In the genomic region with DNA sequence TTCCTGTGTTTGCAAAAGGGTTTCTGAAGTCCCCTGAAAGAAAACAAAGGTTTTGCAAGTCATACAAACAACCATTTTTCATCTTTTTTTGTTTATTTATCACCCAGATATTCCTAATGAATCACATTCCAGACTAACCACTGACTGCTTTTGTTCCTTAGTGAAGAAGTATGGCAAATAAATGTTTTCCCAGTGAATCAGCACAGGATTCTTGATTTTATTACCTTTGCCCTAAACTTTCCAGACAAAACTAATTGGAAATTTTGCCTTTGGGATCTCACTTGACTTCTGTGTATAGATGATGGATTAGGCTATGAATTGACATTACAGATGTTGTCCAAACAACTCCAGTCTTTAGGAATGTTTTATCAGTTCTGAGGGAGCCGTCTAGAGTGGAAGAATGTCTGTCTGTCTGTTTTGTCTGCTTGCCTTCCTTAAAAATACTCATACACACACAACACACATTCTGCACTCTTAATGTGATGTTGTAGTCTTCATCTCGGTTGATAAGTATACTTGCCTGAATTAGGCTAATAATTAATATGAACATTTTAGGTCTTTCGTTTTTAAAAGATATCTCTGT, we compare ENCODE assay signal across 10 cellular contexts. TPM values are rescaled to one million over a fixed set of nuclear protein-coding genes. Genes with fewer than 3 reads are reported as not detected.
A peak's percentile ranks its signal among the peaks of the same experiment; 100 is the strongest.
DNase-seq lines count a peak whose midpoint lies in the region; ATAC-seq, FAIRE-seq and TF ChIP-seq lines count a peak whose summit lies in the region.
"Had no signal": no experiment of that assay in that cellular context is flagged by ENCODE, and none has a peak within 500 bp of the region (broad histone marks: within the 10 kb centered on the region; RNA-seq: fewer than 3 reads in every experiment).

No MANE protein-coding gene starts in this region.

- H3K4me2 ChIP-seq in HepG2 (ENCODE audit: low read depth, low read length) (0 out of 2 replicates have a peak overlapping the region, but pooled peaks have one; percentile 10), keratinocyte (ENCODE audit: control insufficient read depth, extremely low read depth, insufficient read depth, low read depth, low read length) (peak overlapping the region; percentile 57)

- no peaks in the 10 kb centered on the region for H3K9me3 ChIP-seq in HepG2 (ENCODE audit: low read length)
- H3K9me3 ChIP-seq in right lobe of liver: no peaks in the 10 kb centered on the region
- H3K9me3 ChIP-seq in adrenal gland (replicated peaks in 1 of 3): no peaks in the 10 kb centered on the region
- no peaks in the 10 kb centered on the region for H3K9me3 ChIP-seq in keratinocyte (ENCODE audit: control insufficient read depth, low read depth, low read length)

- H3K36me3 ChIP-seq in HepG2 (replicated peaks in 1 of 2; ENCODE audit: control insufficient read depth in 1 of 2, insufficient read depth in 2 of 2, low read length in 2 of 2): peaks cover 0 to 13% of the 10 kb centered on the region in 2 experiments; a peak in 2 of 5 replicates
- no peaks in the 10 kb centered on the region for H3K36me3 ChIP-seq in right lobe of liver
- no peaks in the 10 kb centered on the region for H3K36me3 ChIP-seq in adrenal gland (replicated peaks in 1 of 2)
- H3K36me3 ChIP-seq in keratinocyte (ENCODE audit: control insufficient read depth in 2 of 2, extremely low read depth in 1 of 2, insufficient read depth in 2 of 2, low read length in 2 of 2): peaks cover 2 to 4% of the 10 kb centered on the region in 2 experiments

- TF ChIP-seq EP300 in HepG2 (IDR thresholded peaks at IDR 0.05; ENCODE audit: low read depth in 2 of 2, low read length in 2 of 2) (peak in 1 of 2 experiments; percentile 89; a peak in 2 of 4 replicates), HepG2 (CRISPR knock-in tag; IDR thresholded peaks at IDR 0.05; ENCODE audit: borderline replicate concordance) (peak; percentile 45; the same call in 1 of the 2 replicates)

- H3K9me1 ChIP-seq in keratinocyte (ENCODE audit: control insufficient read depth, extremely low read depth, insufficient read depth, low read length): no peaks in the 10 kb centered on the region

- peak; percentile 65 for ATAC-seq in HepG2
- no peak for ATAC-seq in right lobe of liver
- no peak for ATAC-seq in GM18873 (IDR thresholded peaks at IDR 0.05; ENCODE audit: low FRiP score, unreplicated experiment)

- in situ Hi-C loops in HepG2 (cut with HindIII; ENCODE audit: extremely low pct_ligation_motif_present, low pct_unique_long_range_greater_than_20kb): loop anchor here (5.0 kb wide), 3 partner anchors 36 to 81 kb away; a partner anchor contains a TSS

- no peak for TF ChIP-seq RAD21 in HepG2 (CRISPR knock-in tag; IDR thresholded peaks at IDR 0.05)

- FAIRE-seq in HepG2 (lab: Jason Lieb, UNC) (no peak), keratinocyte (lab: Jason Lieb, UNC) (peak; percentile 70), urothelium cell line (lab: Jason Lieb, UNC) (peak; percentile 79)

- H2AFZ ChIP-seq in HepG2 (ENCODE audit: low read length) (no peak overlapping the region), keratinocyte (ENCODE audit: control insufficient read depth, low read length) (no peak overlapping the region)

- TSS peak; percentile 26 for BruUV-seq in HepG2 (replicated peaks; lab: Mats Ljungman, UMichigan)

- H3K27me3 ChIP-seq in HepG2 (ENCODE audit: control insufficient read depth in 1 of 2, insufficient read depth in 2 of 2, low read length in 2 of 2) (no peaks in the 10 kb centered on the region), right lobe of liver (no peaks in the 10 kb centered on the region), adrenal gland (no peaks in the 10 kb centered on the region), keratinocyte (ENCODE audit: control insufficient read depth, extremely low read depth, insufficient read depth, low read length) (no peaks in the 10 kb centered on the region)

- H3K27ac ChIP-seq in HepG2 (ENCODE audit: extremely low read length, insufficient read depth, low read length) (peak overlapping the region; percentile 82), right lobe of liver (peak overlapping the region in 1 of 3 donors; percentile 6), adrenal gland (peak overlapping the region; percentile 2 to 86 (median 63)), keratinocyte (ENCODE audit: control insufficient read depth, insufficient read depth, low read length) (peak overlapping the region; percentile 78)

- H3K79me2 ChIP-seq in HepG2 (ENCODE audit: insufficient read depth, low read length): peaks cover 7% of the 10 kb centered on the region
- H3K79me2 ChIP-seq in keratinocyte (ENCODE audit: control insufficient read depth, insufficient read depth, low read length): peaks cover 2% of the 10 kb centered on the region

- H3K9ac ChIP-seq in HepG2 (ENCODE audit: insufficient read depth, low read depth, low read length) (peak overlapping the region; percentile 63), keratinocyte (ENCODE audit: control insufficient read depth, extremely low read depth, insufficient read depth, low read length) (peak overlapping the region; percentile 49)

- peaks cover 72% of the 10 kb centered on the region for H3K4me1 ChIP-seq in HepG2 (ENCODE audit: insufficient read depth, low read length)
- H3K4me1 ChIP-seq in right lobe of liver: no peaks in the 10 kb centered on the region
- H3K4me1 ChIP-seq in adrenal gland (replicated peaks in 1 of 2): peaks cover 22 to 43% of the 10 kb centered on the region in 2 donors
- peaks cover 31% of the 10 kb centered on the region for H3K4me1 ChIP-seq in keratinocyte (ENCODE audit: control insufficient read depth, extremely low read depth, insufficient read depth, low read length)

- 32% methylated on average over 3 of the region's 3 CpGs for WGBS in HepG2 (ENCODE audit: low lambda C conversion rate)
- WGBS in right lobe of liver (ENCODE audit: insufficient coverage, low coverage, low lambda C conversion rate, missing lambda C conversion rate): 48% methylated on average over 3 of the region's 3 CpGs
- 34 to 51% (median 35%) methylated on average over 3 of the region's 3 CpGs for WGBS in adrenal gland, 4 donors

- TF ChIP-seq POLR2A in HepG2 (IDR thresholded peaks at IDR 0.05; ENCODE audit: insufficient read depth in 1 of 2, low read depth in 2 of 2, low read length in 2 of 2) (no peak), right lobe of liver (IDR thresholded peaks at IDR 0.05) (no peak), adrenal gland (IDR thresholded peaks at IDR 0.05) (no peak)

- peak; percentile 88 for DNase-seq in HepG2 (ENCODE audit: low spot score)
- no peak for DNase-seq in right lobe of liver
- DNase-seq in adrenal gland: no peak
- DNase-seq in keratinocyte (ENCODE audit: low read depth, low spot score): no peak
- DNase-seq in urothelium cell line (ENCODE audit: low spot score): peak; percentile 67
- DNase-seq in NOMO-1 (lab: John Stamatoyannopoulos, UW; ENCODE audit: unreplicated experiment in 2 of 2): no peak
- no peak for DNase-seq in GM20000 (ENCODE audit: low spot score)
- DNase-seq: aorta, NCI-H774 had no signal

- H3K4me3 ChIP-seq in HepG2 (replicated peaks in 1 of 3; ENCODE audit: insufficient read depth in 1 of 3, low read depth in 2 of 3, low read length in 3 of 3): no peak overlapping the region
- H3K4me3 ChIP-seq in right lobe of liver: no peak overlapping the region
- H3K4me3 ChIP-seq in adrenal gland: no peak overlapping the region
- peak overlapping the region in 2 of 3 experiments; percentile 12 to 32 for H3K4me3 ChIP-seq in keratinocyte (ENCODE audit: control insufficient read depth in 2 of 3, extremely low read depth in 1 of 3, insufficient read depth in 2 of 3, low read depth in 1 of 3, low read length in 3 of 3)

- dilution Hi-C loops in keratinocyte (cut with MboI; ENCODE audit: extremely low pct_ligation_motif_present, low sequenced_read_pairs): no loop called here

- POLR2A ChIA-PET in HepG2 (lab: Yijun Ruan, JAX): interaction anchor here (1.1 to 6.8 kb wide), 4 partner anchors 31 to 87 kb away, joined by 4 to 400 read pairs (median 66); no protein-coding TSS in a partner anchor

- TF ChIP-seq CTCF in HepG2 (CRISPR knock-in tag; IDR thresholded peaks at IDR 0.05) (no peak), right lobe of liver (IDR thresholded peaks at IDR 0.05) (no peak), adrenal gland (IDR thresholded peaks at IDR 0.05) (no peak), keratinocyte (optimal IDR thresholded peaks at IDR 0.05 in 1 of 3, IDR thresholded peaks at IDR 0.05 in 1 of 3, conservative IDR thresholded peaks at IDR 0.05 in 1 of 3; ENCODE audit: extremely low read depth in 1 of 3, insufficient read depth in 2 of 3, low read length in 3 of 3) (no peak), GM20000 (IDR thresholded peaks at IDR 0.05; ENCODE audit: extremely low read depth, missing control alignments) (no peak)

- H4K20me1 ChIP-seq in HepG2 (ENCODE audit: insufficient read depth, low read length) (no peaks in the 10 kb centered on the region), keratinocyte (ENCODE audit: control insufficient read depth, extremely low read depth, insufficient read depth, low read length) (no peaks in the 10 kb centered on the region)

- intact Hi-C loops in HepG2 (cut with micrococcal nuclease; ENCODE audit: unreplicated experiment): no loop called here
- intact Hi-C loops in right lobe of liver (cut with DNase I): no loop called here
- intact Hi-C loops in adrenal gland (cut with DNase I): no loop called here

- CTCF ChIA-PET in HepG2 (lab: Yijun Ruan, JAX; ENCODE audit: low intra/inter-chr PET ratio, low total read pairs): no interaction called here

RNA-seq across cellular contexts. Expression of a gene that starts 48.9 kb away (rescaled TPM):
- total RNA-seq in HepG2 (2016; rRNA removed; fragmentation: Illumina TruSeq; extraction: Trizol): 80.3 and 186 TPM in 2 replicates
- 81.7 and 81.9 TPM in 2 replicates for total RNA-seq in HepG2 (2016; cell fraction: cytosol; rRNA removed; fragmentation: Illumina TruSeq; extraction: Trizol; ENCODE audit: low read depth)
- 87.6 and 200 TPM in 2 replicates for total RNA-seq in HepG2 (2016; cell fraction: insoluble cytoplasmic fraction; rRNA removed; fragmentation: Illumina TruSeq; extraction: Trizol)
- total RNA-seq in HepG2 (2016; cell fraction: membrane; rRNA removed; fragmentation: Illumina TruSeq; extraction: Trizol): 64.7 and 72.7 TPM in 2 replicates
- 414 and 436 TPM in 2 replicates for total RNA-seq in HepG2 (2016; cell fraction: nucleus; rRNA removed; fragmentation: Illumina TruSeq; extraction: Trizol)
- 262 and 271 TPM in 2 replicates for polyA plus RNA-seq in HepG2 (2011; rRNA removed)
- polyA plus RNA-seq in HepG2 (2011; cell fraction: cytosol; rRNA removed): 66.8 and 107 TPM in 2 replicates
- polyA plus RNA-seq in HepG2 (2011; cell fraction: nucleus; rRNA removed): 244 and 352 TPM in 2 replicates
- 151 and 169 TPM in 2 replicates for polyA plus RNA-seq in HepG2 (2012)
- 21.0 and 21.9 TPM in 2 replicates for polyA plus RNA-seq in HepG2 (2016; cell fraction: cytosol; fragmentation: Illumina TruSeq; extraction: Trizol; ENCODE audit: low read depth)
- polyA plus RNA-seq in HepG2 (2016; cell fraction: insoluble cytoplasmic fraction; fragmentation: Illumina TruSeq; extraction: Trizol; ENCODE audit: low read depth): 78.4 and 81.5 TPM in 2 replicates
- 34.4 and 38.6 TPM in 2 replicates for polyA plus RNA-seq in HepG2 (2016; cell fraction: membrane; fragmentation: Illumina TruSeq; extraction: Trizol; ENCODE audit: low read depth)
- polyA plus RNA-seq in HepG2 (2016; cell fraction: nucleus; fragmentation: Illumina TruSeq; extraction: Trizol; ENCODE audit: insufficient read depth, low read depth): 277 and 292 TPM in 2 replicates
- 294 and 406 TPM in 2 replicates for polyA minus RNA-seq in HepG2 (2011; rRNA and poly(A)+ RNA removed; ENCODE audit: low replicate concordance)
- polyA minus RNA-seq in HepG2 (2011; cell fraction: cytosol; rRNA and poly(A)+ RNA removed): 134 and 182 TPM in 2 replicates
- polyA minus RNA-seq in HepG2 (2011; cell fraction: nucleus; rRNA and poly(A)+ RNA removed): 788 and 1,143 TPM in 2 replicates
- 100 to 1,000 TPM in 4 of 6 experiments, 10 to 100 TPM in 2; 56.9 to 247 (median 160) TPM for total RNA-seq in right lobe of liver
- total RNA-seq in adrenal gland: 100 to 1,000 TPM in 7 of 8 donors, 10 to 100 TPM in 1; 52.4 to 335 (median 184) TPM
- 100 to 1,000 TPM; 118 to 137 (median 123) TPM for polyA plus RNA-seq in adrenal gland
- 90.6 to 326 TPM (median 303 TPM) in 3 replicates for polyA plus RNA-seq in keratinocyte
- polyA plus RNA-seq in keratinocyte (2011; ENCODE audit: low read depth): 196 TPM
- polyA plus RNA-seq in keratinocyte (2011; cell fraction: cytosol; rRNA removed): 29.5 and 61.2 TPM in 2 replicates
- polyA plus RNA-seq in keratinocyte (2011; cell fraction: nucleus; rRNA removed): 630 and 768 TPM in 2 replicates
- 78.0 and 222 TPM in 2 replicates for polyA plus RNA-seq in keratinocyte (2012; ENCODE audit: low replicate concordance)
- 132 to 414 TPM (median 326 TPM) in 3 replicates for polyA minus RNA-seq in keratinocyte
- polyA minus RNA-seq in keratinocyte (2011; cell fraction: cytosol; rRNA and poly(A)+ RNA removed): 47.0 TPM
- polyA minus RNA-seq in keratinocyte (2011; cell fraction: nucleus; rRNA and poly(A)+ RNA removed): 294 and 592 TPM in 2 replicates

RNA-seq across cellular contexts. Expression of a gene that starts 49.1 kb away (rescaled TPM):
- total RNA-seq in HepG2 (2016; rRNA removed; fragmentation: Illumina TruSeq; extraction: Trizol): 48.7 and 67.7 TPM in 2 replicates
- 24.5 and 30.9 TPM in 2 replicates for total RNA-seq in HepG2 (2016; cell fraction: cytosol; rRNA removed; fragmentation: Illumina TruSeq; extraction: Trizol; ENCODE audit: low read depth)
- 43.2 and 68.2 TPM in 2 replicates for total RNA-seq in HepG2 (2016; cell fraction: insoluble cytoplasmic fraction; rRNA removed; fragmentation: Illumina TruSeq; extraction: Trizol)
- total RNA-seq in HepG2 (2016; cell fraction: membrane; rRNA removed; fragmentation: Illumina TruSeq; extraction: Trizol): 26.1 and 28.8 TPM in 2 replicates
- total RNA-seq in HepG2 (2016; cell fraction: nucleus; rRNA removed; fragmentation: Illumina TruSeq; extraction: Trizol): 57.2 and 59.6 TPM in 2 replicates
- 73.6 and 83.3 TPM in 2 replicates for polyA plus RNA-seq in HepG2 (2011; rRNA removed)
- polyA plus RNA-seq in HepG2 (2011; cell fraction: cytosol; rRNA removed): 52.4 and 80.1 TPM in 2 replicates
- 24.3 and 32.5 TPM in 2 replicates for polyA plus RNA-seq in HepG2 (2011; cell fraction: nucleus; rRNA removed)
- 61.8 and 70.1 TPM in 2 replicates for polyA plus RNA-seq in HepG2 (2012)
- 19.3 and 20.0 TPM in 2 replicates for polyA plus RNA-seq in HepG2 (2016; cell fraction: cytosol; fragmentation: Illumina TruSeq; extraction: Trizol; ENCODE audit: low read depth)
- 49.4 and 52.0 TPM in 2 replicates for polyA plus RNA-seq in HepG2 (2016; cell fraction: insoluble cytoplasmic fraction; fragmentation: Illumina TruSeq; extraction: Trizol; ENCODE audit: low read depth)
- 19.4 and 21.2 TPM in 2 replicates for polyA plus RNA-seq in HepG2 (2016; cell fraction: membrane; fragmentation: Illumina TruSeq; extraction: Trizol; ENCODE audit: low read depth)
- polyA plus RNA-seq in HepG2 (2016; cell fraction: nucleus; fragmentation: Illumina TruSeq; extraction: Trizol; ENCODE audit: insufficient read depth, low read depth): 111 and 117 TPM in 2 replicates
- polyA minus RNA-seq in HepG2 (2011; rRNA and poly(A)+ RNA removed; ENCODE audit: low replicate concordance): 40.8 and 45.5 TPM in 2 replicates
- polyA minus RNA-seq in HepG2 (2011; cell fraction: cytosol; rRNA and poly(A)+ RNA removed): 17.2 and 20.3 TPM in 2 replicates
- 31.4 and 37.7 TPM in 2 replicates for polyA minus RNA-seq in HepG2 (2011; cell fraction: nucleus; rRNA and poly(A)+ RNA removed)
- total RNA-seq in right lobe of liver: 10 to 100 TPM; 13.1 to 50.8 (median 19.7) TPM
- 10 to 100 TPM; 17.9 to 61.7 (median 26.2) TPM for total RNA-seq in adrenal gland
- polyA plus RNA-seq in adrenal gland: 10 to 100 TPM; 30.8 to 96.7 (median 68.5) TPM
- 94.1 to 107 TPM (median 97.0 TPM) in 3 replicates for polyA plus RNA-seq in keratinocyte
- 53.6 TPM for polyA plus RNA-seq in keratinocyte (2011; ENCODE audit: low read depth)
- polyA plus RNA-seq in keratinocyte (2011; cell fraction: cytosol; rRNA removed): 65.1 and 99.3 TPM in 2 replicates
- polyA plus RNA-seq in keratinocyte (2011; cell fraction: nucleus; rRNA removed): 131 and 173 TPM in 2 replicates
- 54.0 and 79.9 TPM in 2 replicates for polyA plus RNA-seq in keratinocyte (2012; ENCODE audit: low replicate concordance)
- polyA minus RNA-seq in keratinocyte: 21.1 to 29.3 TPM (median 27.5 TPM) in 3 replicates
- 21.5 TPM for polyA minus RNA-seq in keratinocyte (2011; cell fraction: cytosol; rRNA and poly(A)+ RNA removed)
- polyA minus RNA-seq in keratinocyte (2011; cell fraction: nucleus; rRNA and poly(A)+ RNA removed): 27.4 and 46.9 TPM in 2 replicates

Comparison
In these comparisons a context has a peak if more than half of its experiments do, and no peak if none do; other contexts are left out.
1. DNase-seq: peak in HepG2 (single experiment) and urothelium cell line (single experiment); none in right lobe of liver (0 of 3), adrenal gland (0 of 7), keratinocyte (single experiment), NOMO-1 (0 of 2) and GM20000 (single experiment).
2. H3K4me3 ChIP-seq: peak in keratinocyte (2 of 3); none in HepG2 (0 of 3), right lobe of liver (0 of 3) and adrenal gland (0 of 4).